In the genomic region with DNA sequence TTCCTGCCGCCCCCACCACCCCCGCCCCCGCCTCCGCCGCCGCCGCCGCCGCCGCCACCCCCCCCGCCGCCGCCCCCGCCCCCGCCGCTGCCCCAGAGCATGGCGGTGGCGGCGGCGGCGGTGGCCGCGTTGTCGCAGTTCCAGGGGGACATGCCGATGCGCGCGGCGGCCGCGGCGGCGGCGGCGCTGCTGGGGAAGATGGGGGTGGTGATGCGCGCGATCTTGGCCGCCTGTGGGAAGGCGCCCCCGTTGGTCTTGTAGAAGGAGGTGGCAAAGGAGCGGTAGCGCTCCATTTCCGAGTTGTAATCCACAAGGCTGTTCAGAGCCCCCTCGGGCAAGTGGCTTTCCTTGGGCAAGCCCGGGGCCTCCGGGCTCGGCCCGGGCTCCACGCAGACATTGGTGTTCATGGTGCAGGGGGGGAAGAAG, we compare ENCODE assay signal across 1 cellular context.
TF ChIP-seq lines count a peak whose summit lies in the region.

No MANE protein-coding gene starts in this region.

TF ChIP-seq in HepG2, 621 proteins besides CTCF, POLR2A, EP300 and RAD21:
- 0 out of 2 replicates have a peak, but pooled peaks have one; percentile 18 for TF ChIP-seq ZNF687 (CRISPR knock-in tag; IDR thresholded peaks at IDR 0.05)
- TF ChIP-seq HNRNPK (IDR thresholded peaks at IDR 0.05; ENCODE audit: low read depth, low read length, poor library complexity, severe bottlenecking), result peak; percentile 50
- TF ChIP-seq KDM4B (CRISPR knock-in tag; IDR thresholded peaks at IDR 0.05), result no peak
